In genomic region chr6:140202964-140203363, GRCh38 we compare ENCODE assay signal across 14 cellular contexts.
DNase-seq lines count a peak whose midpoint lies in the region; ATAC-seq and TF ChIP-seq lines count a peak whose summit lies in the region.
"Had no signal": no experiment of that assay in that cellular context is flagged by ENCODE, and none has a peak within 500 bp of the region (broad histone marks: within the 10 kb centered on the region; RNA-seq: fewer than 3 reads in every experiment).

No MANE protein-coding gene starts in this region.

- no peak overlapping the region for H2AFZ ChIP-seq in MM.1S (ENCODE audit: low read length)
- H2AFZ ChIP-seq: GM23338 had no signal

- H3K79me2 ChIP-seq in MM.1S (ENCODE audit: low read length) = no peaks in the 10 kb centered on the region

- H3K4me3 Mint-ChIP-seq in CD4-positive, alpha-beta T cell = no peak overlapping the region
- H3K4me3 Mint-ChIP-seq: GM23338 had no signal

- CTCF ChIA-PET in CD4-positive, alpha-beta T cell (lab: Charles Lee) = no interaction called here

- no peak for TF ChIP-seq CTCF in MM.1S (IDR thresholded peaks at IDR 0.05; ENCODE audit: low read length)
- no peak for TF ChIP-seq CTCF in lower lobe of right lung (IDR thresholded peaks at IDR 0.05)
- no peak for TF ChIP-seq CTCF in upper lobe of left lung (IDR thresholded peaks at IDR 0.05)
- no peak for TF ChIP-seq CTCF in CD4-positive, alpha-beta T cell (IDR thresholded peaks at IDR 0.05)

- no peaks in the 10 kb centered on the region for H3K9me2 ChIP-seq in MM.1S (replicated peaks; ENCODE audit: insufficient read depth, low read length)

- H3K27ac ChIP-seq in MM.1S (ENCODE audit: low read length) (no peak overlapping the region), lower lobe of right lung (peak overlapping the region; percentile 19), upper lobe of left lung (peak overlapping the region; percentile 19 to 68 (median 28))
- H3K27ac ChIP-seq in CD4-positive, alpha-beta T cell (ENCODE audit: low read depth, low read length) = no peak overlapping the region
- H3K27ac ChIP-seq: HL-60, RWPE1 had no signal

- 0 out of 2 replicates have a peak, but pooled peaks cover 7% of the 10 kb centered on the region for H3F3A ChIP-seq in MM.1S (ENCODE audit: insufficient read depth, low read length)

- H4K20me1 ChIP-seq in MM.1S (ENCODE audit: insufficient read depth, low read length) = no peaks in the 10 kb centered on the region

- TF ChIP-seq EP300 in upper lobe of left lung (IDR thresholded peaks at IDR 0.05) = no peak

- H3K4me2 ChIP-seq in MM.1S (ENCODE audit: low read depth, low read length) = peak overlapping the region; percentile 61
- H3K4me2 ChIP-seq: GM23338 had no signal

- no peak for TF ChIP-seq POLR2A in upper lobe of left lung (IDR thresholded peaks at IDR 0.05)

- intact Hi-C loops in lower lobe of right lung (cut with DNase I) = no loop called here
- intact Hi-C loops in CD4-positive, alpha-beta T cell (cut with DNase I, micrococcal nuclease) = no loop called here

- POLR2A ChIA-PET in CD4-positive, alpha-beta T cell (lab: Charles Lee) = no interaction called here

- ATAC-seq in lower lobe of right lung (no peak), upper lobe of left lung (ENCODE audit: low FRiP score in 2 of 2) (no peak)
- ATAC-seq in CD4-positive, alpha-beta T cell (ENCODE audit: poor library complexity) = no peak
- ATAC-seq: GM23338, HCT116 had no signal

- H3K27me3 ChIP-seq in MM.1S (replicated peaks; ENCODE audit: insufficient read depth, low read length) (no peaks in the 10 kb centered on the region), lower lobe of right lung (ENCODE audit: low read depth) (no peaks in the 10 kb centered on the region), upper lobe of left lung (no peaks in the 10 kb centered on the region)
- no peaks in the 10 kb centered on the region for H3K27me3 ChIP-seq in CD4-positive, alpha-beta T cell (ENCODE audit: control insufficient read depth, insufficient read depth, low read length)

- no peaks in the 10 kb centered on the region for H3K9me3 Mint-ChIP-seq in CD4-positive, alpha-beta T cell
- H3K9me3 Mint-ChIP-seq: GM23338 had no signal

- no peaks in the 10 kb centered on the region for H3K4me1 Mint-ChIP-seq in CD4-positive, alpha-beta T cell (ENCODE audit: low read depth)

- H3K36me3 ChIP-seq in MM.1S (replicated peaks; ENCODE audit: insufficient read depth, low read length) = no peaks in the 10 kb centered on the region
- no peaks in the 10 kb centered on the region for H3K36me3 ChIP-seq in lower lobe of right lung
- H3K36me3 ChIP-seq in upper lobe of left lung = no peaks in the 10 kb centered on the region

- H3K4me3 ChIP-seq in MM.1S (ENCODE audit: low read length) (no peak overlapping the region), lower lobe of right lung (no peak overlapping the region), upper lobe of left lung (no peak overlapping the region)
- H3K4me3 ChIP-seq: GM23338 had no signal

- H3K9me3 ChIP-seq in MM.1S (replicated peaks; ENCODE audit: insufficient read depth, low read length) (no peaks in the 10 kb centered on the region), lower lobe of right lung (no peaks in the 10 kb centered on the region), upper lobe of left lung (no peaks in the 10 kb centered on the region)
- no peaks in the 10 kb centered on the region for H3K9me3 ChIP-seq in CD4-positive, alpha-beta T cell (ENCODE audit: control insufficient read depth, low read length)

- H3K9ac ChIP-seq in MM.1S (ENCODE audit: low read length) = no peak overlapping the region

- 25 to 36% methylated on average over 1 of the region's 1 CpG for WGBS in upper lobe of left lung, 2 donors

- DNase-seq in MM.1S = no peak
- peak; percentile 22 to 90 for DNase-seq in dermis microvascular lymphatic vessel endothelial cell (ENCODE audit: low read depth in 2 of 2)
- DNase-seq in lower lobe of right lung = no peak
- no peak for DNase-seq in upper lobe of left lung
- DNase-seq in CD4-positive, alpha-beta T cell = no peak
- DNase-seq in C1 segment of cervical spinal cord (lab: John Stamatoyannopoulos, UW) = no peak
- DNase-seq in NCI-H524 (lab: John Stamatoyannopoulos, UW) = no peak
- DNase-seq: GF-D8, NCI-H187, NCI-H446 had no signal

- H3K4me1 ChIP-seq in MM.1S (ENCODE audit: low read length) = peaks cover 19% of the 10 kb centered on the region
- peaks cover 10% of the 10 kb centered on the region for H3K4me1 ChIP-seq in lower lobe of right lung
- peaks cover 0 to 17% (median 10%) of the 10 kb centered on the region in 4 donors for H3K4me1 ChIP-seq in upper lobe of left lung

- H3K27me3 Mint-ChIP-seq in CD4-positive, alpha-beta T cell = no peaks in the 10 kb centered on the region

- no peak overlapping the region for H3K27ac Mint-ChIP-seq in CD4-positive, alpha-beta T cell
- H3K27ac Mint-ChIP-seq: GM23338 had no signal

- H3K36me3 Mint-ChIP-seq in CD4-positive, alpha-beta T cell (ENCODE audit: low read depth) = no peaks in the 10 kb centered on the region

Comparison
In these comparisons a context has a peak if more than half of its experiments do, and no peak if none do; other contexts are left out.
1. DNase-seq: peak in dermis microvascular lymphatic vessel endothelial cell (2 of 2); none in MM.1S (single experiment), lower lobe of right lung (single experiment), upper lobe of left lung (0 of 2), CD4-positive, alpha-beta T cell (0 of 10), C1 segment of cervical spinal cord (0 of 14) and NCI-H524 (0 of 2).
2. H3K27ac ChIP-seq: peak in lower lobe of right lung (single experiment) and upper lobe of left lung (4 of 4); none in MM.1S (single experiment) and CD4-positive, alpha-beta T cell (single experiment).